2 cellular contexts compared by ENCODE assay signal in genomic region chr5:181045316-181045715, GRCh38.
TF ChIP-seq lines count a peak whose summit lies in the region.

No MANE protein-coding gene starts in this region.

TF ChIP-seq in GM23338, 12 proteins besides CTCF, POLR2A, EP300 and RAD21:
- TF ChIP-seq POLR2AphosphoS5 (IDR thresholded peaks at IDR 0.05; ENCODE audit: low read depth) (no peak), ZNF331 (CRISPR knock-in tag; IDR thresholded peaks at IDR 0.05; ENCODE audit: low read depth) (no peak)

TF ChIP-seq in H1, 55 proteins besides CTCF, POLR2A, EP300 and RAD21:
- no peak for TF ChIP-seq POU5F1 (IDR thresholded peaks at IDR 0.05; ENCODE audit: low read depth, low read length)
- TF ChIP-seq SP1 (IDR thresholded peaks at IDR 0.05; ENCODE audit: low read depth, low read length): no peak
- no peak for TF ChIP-seq TBP (IDR thresholded peaks at IDR 0.05; ENCODE audit: low read depth, low read length)
- TF ChIP-seq RXRA (IDR thresholded peaks at IDR 0.05; ENCODE audit: insufficient read depth, low read depth, low read length): no peak
TF ChIP-seq in H1: peak in this region for 0.
